ENCODE assay signal across 11 cellular contexts in the genomic region with DNA sequence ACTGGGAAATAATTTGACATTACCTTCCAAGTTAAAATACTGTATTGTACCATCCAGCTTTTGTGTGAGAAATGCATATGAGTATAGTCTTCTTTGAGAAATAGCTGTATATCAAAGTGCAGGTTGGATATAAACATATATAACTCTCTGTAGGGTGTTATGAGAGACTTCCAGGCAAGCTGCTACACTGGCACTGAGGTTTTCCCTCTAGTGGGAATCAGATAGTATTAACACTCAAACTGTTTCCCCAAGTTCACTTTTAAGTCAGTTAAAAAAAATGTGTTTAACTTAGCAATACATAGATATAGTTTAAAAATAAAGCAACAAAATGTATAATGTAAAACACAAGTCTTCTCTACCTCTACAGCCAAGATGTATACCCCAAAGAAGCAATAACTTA.
DNase-seq lines count a peak whose midpoint lies in the region; TF ChIP-seq lines count a peak whose summit lies in the region.
"Had no signal": no experiment of that assay in that cellular context is flagged by ENCODE, and none has a peak within 500 bp of the region (broad histone marks: within the 10 kb centered on the region; RNA-seq: fewer than 3 reads in every experiment).

No MANE protein-coding gene starts in this region.

- H4K91ac ChIP-seq in H9 (ENCODE audit: insufficient read length, low read depth, low read length) = no peak overlapping the region

- H3K4me3 Mint-ChIP-seq in H9 = no peak overlapping the region
- no peak overlapping the region for H3K4me3 Mint-ChIP-seq in activated naive CD8-positive, alpha-beta T cell treated with anti-CD3 and anti-CD28 coated beads for 36 hours

- no peaks in the 10 kb centered on the region for H3K36me3 Mint-ChIP-seq in H9 (ENCODE audit: insufficient read depth in 1 of 3, low read depth in 3 of 3)
- H3K36me3 Mint-ChIP-seq in activated naive CD8-positive, alpha-beta T cell treated with anti-CD3 and anti-CD28 coated beads for 36 hours = no peaks in the 10 kb centered on the region

- H4K5ac ChIP-seq in H9 (ENCODE audit: insufficient read length, low read depth, low read length) = no peak overlapping the region

- DNase-seq in ACHN = peak; percentile 32
- DNase-seq in H9 = no peak
- no peak for DNase-seq in SK-N-SH
- DNase-seq in fibroblast of peridontal ligament (ENCODE audit: extremely low read depth) = peak; percentile 53
- DNase-seq in adrenal gland = no peak
- no peak for DNase-seq in cortex of kidney (lab: John Stamatoyannopoulos, UW)
- no peak for DNase-seq in activated naive CD8-positive, alpha-beta T cell treated with anti-CD3 and anti-CD28 coated beads for 36 hours
- DNase-seq in activated naive CD4-positive, alpha-beta T cell treated with anti-CD3 and anti-CD28 coated beads, Interleukin-2, amount 50 U/mL, for 16 hours = no peak
- DNase-seq: activated CD8-positive, alpha-beta memory T cell treated with anti-CD3 and anti-CD28 coated beads for 24 hours; midbrain; spleen had no signal

- POLR2A ChIA-PET in SK-N-SH (lab: Yijun Ruan, JAX) = no interaction called here

- H3K4ac ChIP-seq in H9 (ENCODE audit: low read depth, low read length) = no peak overlapping the region

- no peak overlapping the region for H3K18ac ChIP-seq in H9 (ENCODE audit: insufficient read length, low read depth, low read length)

- H3K4me1 Mint-ChIP-seq in H9 = no peaks in the 10 kb centered on the region; a peak in 1 of 4 replicates
- peaks cover 11% of the 10 kb centered on the region for H3K4me1 Mint-ChIP-seq in activated naive CD8-positive, alpha-beta T cell treated with anti-CD3 and anti-CD28 coated beads for 36 hours

- H2AK5ac ChIP-seq in H9 (ENCODE audit: insufficient read length, low read length) = no peak overlapping the region

- H2BK120ac ChIP-seq in H9 (ENCODE audit: low read depth, low read length, poor library complexity, severe bottlenecking) = no peak overlapping the region

- H3K4me1 ChIP-seq in H9 (ENCODE audit: insufficient read depth, low read length) = no peaks in the 10 kb centered on the region
- no peaks in the 10 kb centered on the region for H3K4me1 ChIP-seq in SK-N-SH (ENCODE audit: control insufficient read depth in 1 of 2, insufficient read depth in 2 of 2, low read depth in 1 of 2, low read length in 1 of 2)
- H3K4me1 ChIP-seq in adrenal gland (replicated peaks in 1 of 2) = no peaks in the 10 kb centered on the region
- H3K4me1 ChIP-seq: spleen had no signal

- peak overlapping the region in 1 of 2 experiments; percentile 33; a peak in 1 of 4 replicates for H3K4me3 ChIP-seq in SK-N-SH (ENCODE audit: low read depth in 2 of 2, low read length in 1 of 2)
- peak overlapping the region in 1 of 4 donors; percentile 32 for H3K4me3 ChIP-seq in adrenal gland
- H3K4me3 ChIP-seq: spleen had no signal

- no peak for TF ChIP-seq RAD21 in SK-N-SH (IDR thresholded peaks at IDR 0.05; ENCODE audit: low read length)

- TF ChIP-seq CTCF in H9 (conservative IDR thresholded peaks at IDR 0.05) = peak; percentile 32; the same call in 2 of the 3 replicates
- peak; percentile 33 for TF ChIP-seq CTCF in SK-N-SH (IDR thresholded peaks at IDR 0.05)
- no peak for TF ChIP-seq CTCF in adrenal gland (IDR thresholded peaks at IDR 0.05)

- H3K79me2 ChIP-seq in H9 (ENCODE audit: insufficient read depth, low read length) (no peaks in the 10 kb centered on the region), SK-N-SH (ENCODE audit: insufficient read depth) (no peaks in the 10 kb centered on the region)

- H4K8ac ChIP-seq in H9 (replicated peaks; ENCODE audit: insufficient read length, low read depth, low read length) = no peak overlapping the region

- no peak overlapping the region for H3K27ac Mint-ChIP-seq in H9
- H3K27ac Mint-ChIP-seq in activated naive CD8-positive, alpha-beta T cell treated with anti-CD3 and anti-CD28 coated beads for 36 hours = no peak overlapping the region

- H3K9me2 ChIP-seq in SK-N-SH = no peaks in the 10 kb centered on the region

- no peak overlapping the region for H3K4me2 ChIP-seq in H9 (ENCODE audit: insufficient read depth, insufficient read length, low read length)
- H3K4me2 ChIP-seq in SK-N-SH = no peak overlapping the region

- TF ChIP-seq EP300 in SK-N-SH (IDR thresholded peaks at IDR 0.05; ENCODE audit: borderline replicate concordance in 1 of 2, low read depth in 1 of 2, low read length in 1 of 2) = no peak

- H3K9me3 Mint-ChIP-seq in H9 = no peaks in the 10 kb centered on the region
- H3K9me3 Mint-ChIP-seq in activated naive CD8-positive, alpha-beta T cell treated with anti-CD3 and anti-CD28 coated beads for 36 hours = no peaks in the 10 kb centered on the region

- H3K27me3 ChIP-seq in H9 (ENCODE audit: insufficient read depth, low read length) (no peaks in the 10 kb centered on the region), SK-N-SH (ENCODE audit: insufficient read depth) (no peaks in the 10 kb centered on the region), adrenal gland (no peaks in the 10 kb centered on the region)
- H3K27me3 ChIP-seq: spleen had no signal

- H3K9me3 ChIP-seq in H9 (ENCODE audit: control insufficient read depth, low read depth, low read length) (no peaks in the 10 kb centered on the region), SK-N-SH (no peaks in the 10 kb centered on the region), adrenal gland (replicated peaks in 1 of 3) (no peaks in the 10 kb centered on the region)

- no peak overlapping the region for H2BK12ac ChIP-seq in H9 (ENCODE audit: insufficient read length, low read depth, low read length)

- H3K27ac ChIP-seq in H9 (ENCODE audit: insufficient read length, low read depth, low read length) = no peak overlapping the region
- H3K27ac ChIP-seq in SK-N-SH (ENCODE audit: low read depth in 2 of 2, low read length in 1 of 2) = no peak overlapping the region
- H3K27ac ChIP-seq in adrenal gland = no peak overlapping the region
- H3K27ac ChIP-seq: spleen had no signal

- intact Hi-C loops in adrenal gland (cut with DNase I) = no loop called here

- no peaks in the 10 kb centered on the region for H3K27me3 Mint-ChIP-seq in H9 (ENCODE audit: low read depth)
- H3K27me3 Mint-ChIP-seq in activated naive CD8-positive, alpha-beta T cell treated with anti-CD3 and anti-CD28 coated beads for 36 hours = no peaks in the 10 kb centered on the region

- no peak overlapping the region for H3K9ac ChIP-seq in H9 (ENCODE audit: extremely low read depth, insufficient read length, low read length)
- H3K9ac ChIP-seq in SK-N-SH = no peak overlapping the region

- CTCF ChIA-PET in SK-N-SH (lab: Yijun Ruan, JAX) = interaction anchor here (0.9 kb wide), 1 partner anchor 31 kb away, joined by 3 read pairs; no protein-coding TSS in a partner anchor

- H2AFZ ChIP-seq in H9 (ENCODE audit: low read length) (no peak overlapping the region), SK-N-SH (ENCODE audit: low read depth) (no peak overlapping the region)

- no peak overlapping the region for H2BK5ac ChIP-seq in H9 (ENCODE audit: insufficient read length, low read length)

- no peak overlapping the region for H3K56ac ChIP-seq in H9 (ENCODE audit: insufficient read length, low read depth, low read length)

- no peaks in the 10 kb centered on the region for H3K79me1 ChIP-seq in H9 (ENCODE audit: insufficient read depth, low read depth, low read length, poor library complexity, severe bottlenecking)

- no peaks in the 10 kb centered on the region for H4K20me1 ChIP-seq in H9 (ENCODE audit: control insufficient read depth, insufficient read depth, insufficient read length)
- H4K20me1 ChIP-seq in SK-N-SH (ENCODE audit: insufficient read depth) = no peaks in the 10 kb centered on the region

- no peaks in the 10 kb centered on the region for H3K36me3 ChIP-seq in SK-N-SH (replicated peaks in 1 of 2; ENCODE audit: control insufficient read depth in 1 of 2, insufficient read depth in 2 of 2, low read length in 1 of 2)
- H3K36me3 ChIP-seq in adrenal gland (replicated peaks in 1 of 2) = no peaks in the 10 kb centered on the region
- H3K36me3 ChIP-seq: spleen had no signal

- H3K14ac ChIP-seq in H9 (ENCODE audit: insufficient read depth, low read length) = no peak overlapping the region

- H3F3A ChIP-seq in SK-N-SH (replicated peaks; ENCODE audit: insufficient read depth) = no peaks in the 10 kb centered on the region

- no peak for TF ChIP-seq POLR2A in adrenal gland (IDR thresholded peaks at IDR 0.05)

- no peak overlapping the region for H3K23ac ChIP-seq in H9 (ENCODE audit: insufficient read length, low read depth, low read length)

- no peak overlapping the region for H2BK15ac ChIP-seq in H9 (ENCODE audit: low read depth, low read length)

- in situ Hi-C loops in ACHN (cut with HindIII; ENCODE audit: low pct_ligation_motif_present, low pct_unique_long_range_greater_than_20kb, low sequenced_read_pairs) = no loop called here

- no peak overlapping the region for H3T11ph ChIP-seq in H9 (ENCODE audit: low read length)

- no peaks in the 10 kb centered on the region for H3K23me2 ChIP-seq in H9 (ENCODE audit: insufficient read length, low read depth, low read length, poor library complexity, severe bottlenecking)

- no peak overlapping the region for H2BK20ac ChIP-seq in H9 (ENCODE audit: low read depth, low read length, poor library complexity, severe bottlenecking)

TF ChIP-seq in SK-N-SH, 30 proteins besides CTCF, POLR2A, EP300 and RAD21 (continues in another document):
- TF ChIP-seq RXRA (IDR thresholded peaks at IDR 0.05; ENCODE audit: borderline replicate concordance, low read depth) (no peak), NRF1 (IDR thresholded peaks at IDR 0.05; ENCODE audit: low read depth, low read length) (no peak)
- TF ChIP-seq, protein P1, sequence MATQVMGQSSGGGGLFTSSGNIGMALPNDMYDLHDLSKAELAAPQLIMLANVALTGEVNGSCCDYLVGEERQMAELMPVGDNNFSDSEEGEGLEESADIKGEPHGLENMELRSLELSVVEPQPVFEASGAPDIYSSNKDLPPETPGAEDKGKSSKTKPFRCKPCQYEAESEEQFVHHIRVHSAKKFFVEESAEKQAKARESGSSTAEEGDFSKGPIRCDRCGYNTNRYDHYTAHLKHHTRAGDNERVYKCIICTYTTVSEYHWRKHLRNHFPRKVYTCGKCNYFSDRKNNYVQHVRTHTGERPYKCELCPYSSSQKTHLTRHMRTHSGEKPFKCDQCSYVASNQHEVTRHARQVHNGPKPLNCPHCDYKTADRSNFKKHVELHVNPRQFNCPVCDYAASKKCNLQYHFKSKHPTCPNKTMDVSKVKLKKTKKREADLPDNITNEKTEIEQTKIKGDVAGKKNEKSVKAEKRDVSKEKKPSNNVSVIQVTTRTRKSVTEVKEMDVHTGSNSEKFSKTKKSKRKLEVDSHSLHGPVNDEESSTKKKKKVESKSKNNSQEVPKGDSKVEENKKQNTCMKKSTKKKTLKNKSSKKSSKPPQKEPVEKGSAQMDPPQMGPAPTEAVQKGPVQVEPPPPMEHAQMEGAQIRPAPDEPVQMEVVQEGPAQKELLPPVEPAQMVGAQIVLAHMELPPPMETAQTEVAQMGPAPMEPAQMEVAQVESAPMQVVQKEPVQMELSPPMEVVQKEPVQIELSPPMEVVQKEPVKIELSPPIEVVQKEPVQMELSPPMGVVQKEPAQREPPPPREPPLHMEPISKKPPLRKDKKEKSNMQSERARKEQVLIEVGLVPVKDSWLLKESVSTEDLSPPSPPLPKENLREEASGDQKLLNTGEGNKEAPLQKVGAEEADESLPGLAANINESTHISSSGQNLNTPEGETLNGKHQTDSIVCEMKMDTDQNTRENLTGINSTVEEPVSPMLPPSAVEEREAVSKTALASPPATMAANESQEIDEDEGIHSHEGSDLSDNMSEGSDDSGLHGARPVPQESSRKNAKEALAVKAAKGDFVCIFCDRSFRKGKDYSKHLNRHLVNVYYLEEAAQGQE (IDR thresholded peaks at IDR 0.05; ENCODE audit: low read depth, low read length) = no peak

Comparison
In these comparisons a context has a peak if more than half of its experiments do, and no peak if none do; other contexts are left out.
1. DNase-seq: peak in ACHN (single experiment) and fibroblast of peridontal ligament (single experiment); none in H9 (single experiment), SK-N-SH (single experiment), adrenal gland (0 of 7), cortex of kidney (single experiment), activated naive CD8-positive, alpha-beta T cell treated with anti-CD3 and anti-CD28 coated beads for 36 hours (single experiment) and activated naive CD4-positive, alpha-beta T cell treated with anti-CD3 and anti-CD28 coated beads, Interleukin-2, amount 50 U/mL, for 16 hours (single experiment).
2. CTCF ChIP-seq: peak in H9 (single experiment) and SK-N-SH (single experiment); none in adrenal gland (0 of 6).